13 cellular contexts compared by ENCODE assay signal in the genomic region with DNA sequence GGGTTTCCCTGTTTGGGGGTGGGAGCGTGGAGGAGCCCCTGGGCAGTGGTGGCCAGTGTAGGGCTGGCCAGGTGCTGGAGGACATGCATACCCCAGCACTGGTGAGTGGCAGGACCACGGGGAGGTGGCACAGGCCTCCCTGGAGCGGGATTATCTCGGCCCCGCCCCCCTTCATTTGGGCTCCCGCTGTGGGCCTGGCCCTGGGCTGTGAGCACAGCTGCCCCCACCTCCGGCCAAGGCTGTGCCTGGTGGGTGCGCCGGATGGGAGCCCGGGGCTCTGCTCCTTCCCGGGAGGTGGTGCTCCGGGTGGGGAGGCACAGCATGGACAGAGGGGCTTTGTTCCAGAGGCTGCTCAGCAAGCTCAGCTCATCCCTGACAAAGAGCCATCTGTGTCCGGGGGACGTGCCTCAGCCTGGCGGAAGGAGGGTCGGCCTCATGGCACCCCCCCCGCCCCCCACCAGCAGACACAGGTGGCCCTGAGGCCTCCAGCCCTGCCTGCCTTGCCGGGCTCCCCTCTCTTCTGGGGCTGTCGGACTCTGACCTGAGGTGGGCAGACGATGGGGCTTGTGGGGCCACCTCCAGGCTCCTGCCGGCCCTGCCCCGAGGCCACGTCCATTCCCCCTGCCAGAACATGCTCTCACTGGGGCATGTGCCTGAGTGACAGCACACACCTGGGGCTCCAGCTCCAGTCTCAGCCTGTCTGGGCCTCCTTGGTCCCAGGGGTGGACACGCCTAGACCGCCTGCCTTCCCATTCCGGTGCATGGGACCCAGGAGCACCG. TPM values are rescaled to one million over a fixed set of nuclear protein-coding genes. Genes with fewer than 3 reads are reported as not detected.
DNase-seq lines count a peak whose midpoint lies in the region; ATAC-seq and TF ChIP-seq lines count a peak whose summit lies in the region.
"Had no signal": no experiment of that assay in that cellular context is flagged by ENCODE, and none has a peak within 500 bp of the region (broad histone marks: within the 10 kb centered on the region; RNA-seq: fewer than 3 reads in every experiment).

No MANE protein-coding gene starts in this region.

- peaks cover 26% of the 10 kb centered on the region for H3K4me1 ChIP-seq in NT2/D1 (ENCODE audit: insufficient read depth, insufficient read length)

- H3K27ac Mint-ChIP-seq in stimulated activated effector memory CD8-positive, alpha-beta T cell treated with anti-CD3 and anti-CD28 coated beads, Interleukin-12 subunit alpha, Interleukin-12 subunit beta, amount 100 ng/mL, for 72 hours = no peak overlapping the region
- H3K27ac Mint-ChIP-seq in HFFc6 = no peak overlapping the region

- no peaks in the 10 kb centered on the region for H3K9me3 Mint-ChIP-seq in stimulated activated effector memory CD8-positive, alpha-beta T cell treated with anti-CD3 and anti-CD28 coated beads, Interleukin-12 subunit alpha, Interleukin-12 subunit beta, amount 100 ng/mL, for 72 hours
- H3K9me3 Mint-ChIP-seq in HFFc6 = no peaks in the 10 kb centered on the region
- H3K9me3 Mint-ChIP-seq: CD14-positive monocyte had no signal

- H3K36me3 Mint-ChIP-seq in stimulated activated effector memory CD8-positive, alpha-beta T cell treated with anti-CD3 and anti-CD28 coated beads, Interleukin-12 subunit alpha, Interleukin-12 subunit beta, amount 100 ng/mL, for 72 hours = peaks cover 13% of the 10 kb centered on the region
- H3K36me3 Mint-ChIP-seq in HFFc6 (ENCODE audit: low read depth) = no peaks in the 10 kb centered on the region

- H3K36me3 ChIP-seq in NT2/D1 (ENCODE audit: insufficient read depth, insufficient read length, low read length) = peaks cover 49% of the 10 kb centered on the region

- H3K4me3 ChIP-seq in NT2/D1 (ENCODE audit: insufficient read length, low read depth) = no peak overlapping the region

- H3K9me3 ChIP-seq in NT2/D1 (ENCODE audit: insufficient read depth, low read length) = no peaks in the 10 kb centered on the region

- no peak overlapping the region for H3K4me3 Mint-ChIP-seq in stimulated activated effector memory CD8-positive, alpha-beta T cell treated with anti-CD3 and anti-CD28 coated beads, Interleukin-12 subunit alpha, Interleukin-12 subunit beta, amount 100 ng/mL, for 72 hours
- H3K4me3 Mint-ChIP-seq in HFFc6 = no peak overlapping the region
- H3K4me3 Mint-ChIP-seq: CD14-positive monocyte had no signal

- H3K27me3 ChIP-seq in NT2/D1 (ENCODE audit: insufficient read depth, insufficient read length) = no peaks in the 10 kb centered on the region

- H3K4me1 Mint-ChIP-seq in stimulated activated effector memory CD8-positive, alpha-beta T cell treated with anti-CD3 and anti-CD28 coated beads, Interleukin-12 subunit alpha, Interleukin-12 subunit beta, amount 100 ng/mL, for 72 hours = no peaks in the 10 kb centered on the region
- no peaks in the 10 kb centered on the region for H3K4me1 Mint-ChIP-seq in HFFc6 (ENCODE audit: low read depth)
- H3K4me1 Mint-ChIP-seq: CD14-positive monocyte had no signal

- TF ChIP-seq CTCF in HFFc6 (IDR thresholded peaks at IDR 0.05) = no peak

- peak overlapping the region; percentile 56 for H3K9ac ChIP-seq in NT2/D1 (ENCODE audit: insufficient read length, low read depth)

- DNase-seq in COLO829 (ENCODE audit: low spot score) (peak; percentile 93), NT2/D1 (ENCODE audit: low read depth, low spot score) (no peak), nucleus accumbens (lab: John Stamatoyannopoulos, UW) (peak in 55 of 56 donors; percentile 54 to 97 (median 89)), HFFc6 (no peak)
- no peak for DNase-seq in stimulated activated effector memory CD8-positive, alpha-beta T cell treated with anti-CD3 and anti-CD28 coated beads, Interleukin-12 subunit alpha, Interleukin-12 subunit beta, amount 100 ng/mL, for 72 hours (ENCODE audit: low spot score in 2 of 2)
- DNase-seq in stimulated activated naive CD4-positive, alpha-beta T cell treated with Interleukin-2 at 50 U/mL for 16 hours (lab: John Stamatoyannopoulos, UW) = no peak
- DNase-seq: activated CD4-positive, alpha-beta T cell treated with anti-CD3 and anti-CD28 coated beads for 1 hour; NCI-H1105; NCI-H510A; stimulated activated CD4-positive, alpha-beta T cell treated with anti-CD3 and anti-CD28 coated beads, Interleukin-15, amount 100 ng/mL, for 24 hours had no signal

- peaks cover 4% of the 10 kb centered on the region for H3K27me3 Mint-ChIP-seq in HFFc6 (ENCODE audit: insufficient read depth)

- ATAC-seq in esophagus mucosa (peak; percentile 37), HG02981 (IDR thresholded peaks at IDR 0.05; ENCODE audit: unreplicated experiment) (no peak)
- ATAC-seq in stimulated activated effector memory CD8-positive, alpha-beta T cell treated with anti-CD3 and anti-CD28 coated beads, Interleukin-12 subunit alpha, Interleukin-12 subunit beta, amount 100 ng/mL, for 72 hours = no peak

RNA-seq across cellular contexts. Expression of gene TEDC1, which starts 8.4 kb away (rescaled TPM):
- 8.9 TPM for total RNA-seq in esophagus mucosa
- 10 to 100 TPM in 5 of 6 experiments, 1 to 10 TPM in 1; 9.1 to 12.9 (median 12.7) TPM for total RNA-seq in HFFc6 (2021; fragmentation: NEBNext Ultra II Directional; extraction: Animal tissue kit (Norgen Biotek cat#: 25700))

RNA-seq across cellular contexts. Expression of gene CRIP1, which starts 12.8 kb away (rescaled TPM):
- total RNA-seq in esophagus mucosa = 42.6 TPM
- 10 to 100 TPM in 4 of 6 experiments, 1 to 10 TPM in 2; 4.8 to 55.2 (median 42.3) TPM for total RNA-seq in HFFc6 (2021; fragmentation: NEBNext Ultra II Directional; extraction: Animal tissue kit (Norgen Biotek cat#: 25700))

RNA-seq across cellular contexts. Expression of gene CRIP2, which starts 24.8 kb away (rescaled TPM):
- 51.5 TPM for total RNA-seq in esophagus mucosa
- 10 to 100 TPM in 4 of 6 experiments, 1 to 10 TPM in 2; 6.9 to 22.4 (median 21.0) TPM for total RNA-seq in HFFc6 (2021; fragmentation: NEBNext Ultra II Directional; extraction: Animal tissue kit (Norgen Biotek cat#: 25700))

RNA-seq across cellular contexts. Expression of gene TMEM121, which starts 26.9 kb away (rescaled TPM):
- total RNA-seq in esophagus mucosa = 0.48 TPM
- 1 to 10 TPM; 3.0 to 4.2 (median 3.4) TPM for total RNA-seq in HFFc6 (2021; fragmentation: NEBNext Ultra II Directional; extraction: Animal tissue kit (Norgen Biotek cat#: 25700))

Comparison
In these comparisons a context has a peak if more than half of its experiments do, and no peak if none do; other contexts are left out.
1. DNase-seq: peak in COLO829 (single experiment) and nucleus accumbens (55 of 56); none in NT2/D1 (single experiment), stimulated activated effector memory CD8-positive, alpha-beta T cell treated with anti-CD3 and anti-CD28 coated beads, Interleukin-12 subunit alpha, Interleukin-12 subunit beta, amount 100 ng/mL, for 72 hours (0 of 2), HFFc6 (single experiment) and stimulated activated naive CD4-positive, alpha-beta T cell treated with Interleukin-2 at 50 U/mL for 16 hours (single experiment).